Comparison of ENCODE assay signal across 12 cellular contexts in the genomic region with DNA sequence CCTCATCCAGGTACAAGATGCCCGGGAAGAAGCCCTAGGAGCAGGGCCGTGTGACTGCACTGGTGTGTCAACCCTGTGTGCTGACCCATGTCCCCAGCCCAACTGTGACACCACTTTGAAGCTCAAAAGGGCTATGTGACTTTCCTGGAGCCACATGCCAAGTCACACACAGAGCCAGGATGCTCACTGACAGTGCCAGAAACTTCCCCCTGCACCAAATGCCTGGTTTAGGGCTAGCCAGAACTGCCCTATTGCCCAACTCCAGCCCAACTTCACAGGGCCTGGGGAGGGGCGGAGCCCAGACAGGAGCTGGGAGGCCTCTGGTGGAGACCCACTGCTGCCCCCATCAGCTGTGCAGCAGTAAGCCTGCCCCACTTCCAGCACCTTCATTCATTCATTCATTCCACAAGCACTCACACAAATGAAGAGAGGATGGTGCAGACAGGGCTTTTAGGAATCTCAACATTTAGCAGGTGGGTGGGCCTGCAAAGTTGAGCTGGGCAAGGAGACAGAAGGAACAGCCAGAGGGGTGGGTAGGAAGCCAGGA. TPM values are rescaled to one million over a fixed set of nuclear protein-coding genes. Genes with fewer than 3 reads are reported as not detected.
DNase-seq lines count a peak whose midpoint lies in the region; ATAC-seq, FAIRE-seq and TF ChIP-seq lines count a peak whose summit lies in the region.
"Had no signal": no experiment of that assay in that cellular context is flagged by ENCODE, and none has a peak within 500 bp of the region (broad histone marks: within the 10 kb centered on the region; RNA-seq: fewer than 3 reads in every experiment).

No MANE protein-coding gene starts in this region.

- H3K4me3 ChIP-seq in Loucy (ENCODE audit: low read length, poor library complexity, severe bottlenecking) (no peak overlapping the region), body of pancreas (no peak overlapping the region), vagina (no peak overlapping the region)
- H3K4me3 ChIP-seq in naive thymus-derived CD4-positive, alpha-beta T cell (ENCODE audit: low read length), result no peak overlapping the region

- H3K27me3 ChIP-seq in Loucy (ENCODE audit: insufficient read depth, low read length, poor library complexity, severe bottlenecking) (no peaks in the 10 kb centered on the region), body of pancreas (no peaks in the 10 kb centered on the region), vagina (no peaks in the 10 kb centered on the region)
- H3K27me3 ChIP-seq in naive thymus-derived CD4-positive, alpha-beta T cell (ENCODE audit: control insufficient read depth in 2 of 2, insufficient read depth in 2 of 2, low read length in 2 of 2), result no peaks in the 10 kb centered on the region
- H3K27me3 ChIP-seq in CD4-positive, alpha-beta T cell (ENCODE audit: control insufficient read depth, insufficient read depth, low read length), result no peaks in the 10 kb centered on the region

- CTCF ChIA-PET in naive thymus-derived CD4-positive, alpha-beta T cell (lab: Charles Lee), result interaction anchor here (0.6 to 1.6 kb wide), 4 partner anchors 12 to 121 kb away, joined by 3 to 4 read pairs (median 3); no protein-coding TSS in a partner anchor
- CTCF ChIA-PET in CD4-positive, alpha-beta T cell (lab: Charles Lee), result no interaction called here

- H3K27ac ChIP-seq in body of pancreas (peak overlapping the region in 3 of 4 donors; percentile 52 to 77 (median 76)), vagina (no peak overlapping the region)
- H3K27ac ChIP-seq in naive thymus-derived CD4-positive, alpha-beta T cell (ENCODE audit: low read depth, low read length), result peak overlapping the region; percentile 25
- H3K27ac ChIP-seq in CD4-positive, alpha-beta T cell (ENCODE audit: low read depth, low read length), result no peak overlapping the region

- no peak overlapping the region for H3K9ac ChIP-seq in Loucy (ENCODE audit: low read depth, low read length, poor library complexity, severe bottlenecking)

- H3K4me1 ChIP-seq in Loucy (ENCODE audit: insufficient read depth, low read length, poor library complexity, severe bottlenecking) (peaks cover 24% of the 10 kb centered on the region), body of pancreas (peaks cover 37% of the 10 kb centered on the region), vagina (peaks cover 10% of the 10 kb centered on the region)
- H3K4me1 ChIP-seq in naive thymus-derived CD4-positive, alpha-beta T cell (ENCODE audit: control insufficient read depth in 2 of 2, insufficient read depth in 2 of 2, low read length in 2 of 2), result peaks cover 0 to 8% of the 10 kb centered on the region in 2 donors

- no peaks in the 10 kb centered on the region for H3K36me3 Mint-ChIP-seq in naive thymus-derived CD4-positive, alpha-beta T cell
- H3K36me3 Mint-ChIP-seq in CD4-positive, alpha-beta T cell (ENCODE audit: low read depth), result no peaks in the 10 kb centered on the region
- H3K36me3 Mint-ChIP-seq: natural killer cell had no signal

- no peaks in the 10 kb centered on the region for H3K9me3 ChIP-seq in Loucy (ENCODE audit: insufficient read depth, low read depth, low read length)
- no peaks in the 10 kb centered on the region for H3K9me3 ChIP-seq in body of pancreas
- no peaks in the 10 kb centered on the region for H3K9me3 ChIP-seq in naive thymus-derived CD4-positive, alpha-beta T cell (ENCODE audit: control insufficient read depth in 2 of 3, low read length in 3 of 3)
- H3K9me3 ChIP-seq in vagina, result no peaks in the 10 kb centered on the region
- H3K9me3 ChIP-seq in CD4-positive, alpha-beta T cell (ENCODE audit: control insufficient read depth, low read length), result no peaks in the 10 kb centered on the region

- H3K4me2 ChIP-seq in Loucy (ENCODE audit: low read depth, low read length, poor library complexity, severe bottlenecking), result no peak overlapping the region

- 70 to 88% methylated on average over 2 to 3 of the region's 3 CpGs for WGBS in body of pancreas, 2 donors

- TF ChIP-seq POLR2A in body of pancreas (IDR thresholded peaks at IDR 0.05), result no peak
- no peak for TF ChIP-seq POLR2A in vagina (IDR thresholded peaks at IDR 0.05)
- TF ChIP-seq POLR2A in GM12892 (IDR thresholded peaks at IDR 0.05; ENCODE audit: low read depth, low read length), result no peak

- H2AFZ ChIP-seq in Loucy (ENCODE audit: low read length), result no peak overlapping the region

- no peaks in the 10 kb centered on the region for H3K9me2 ChIP-seq in Loucy (replicated peaks; ENCODE audit: low read depth, low read length)

- intact Hi-C loops in body of pancreas (cut with DNase I) (no loop called here), vagina (cut with DNase I) (no loop called here)
- intact Hi-C loops in naive thymus-derived CD4-positive, alpha-beta T cell (cut with micrococcal nuclease), result no loop called here
- intact Hi-C loops in CD4-positive, alpha-beta T cell (cut with DNase I, micrococcal nuclease), result no loop called here

- H3F3A ChIP-seq in Loucy (ENCODE audit: low read depth), result no peaks in the 10 kb centered on the region

- no peaks in the 10 kb centered on the region for H3K79me2 ChIP-seq in Loucy (ENCODE audit: insufficient read depth, low read length)

- peak; percentile 13 for DNase-seq in EH (ENCODE audit: low read depth)
- no peak for DNase-seq in body of pancreas
- DNase-seq in naive thymus-derived CD4-positive, alpha-beta T cell, result no peak
- DNase-seq in vagina (ENCODE audit: extremely low spot score in 2 of 2), result no peak
- DNase-seq in NCI-H2081 (lab: John Stamatoyannopoulos, UW), result no peak
- DNase-seq in GM12892 (ENCODE audit: insufficient read length), result no peak
- DNase-seq in CD4-positive, alpha-beta T cell, result no peak
- DNase-seq: kidney glomerular epithelial cell, natural killer cell, SHP77 treated with DMSO at 0.1 percent for 48 hours had no signal

- peak overlapping the region in 1 of 10 donors; percentile 84 for H3K4me3 Mint-ChIP-seq in naive thymus-derived CD4-positive, alpha-beta T cell
- no peak overlapping the region for H3K4me3 Mint-ChIP-seq in CD4-positive, alpha-beta T cell

- H3K9me3 Mint-ChIP-seq in naive thymus-derived CD4-positive, alpha-beta T cell, result no peaks in the 10 kb centered on the region
- no peaks in the 10 kb centered on the region for H3K9me3 Mint-ChIP-seq in CD4-positive, alpha-beta T cell
- H3K9me3 Mint-ChIP-seq: natural killer cell had no signal

- peaks cover 0 to 8% (median 0%) of the 10 kb centered on the region in 5 donors for H3K27me3 Mint-ChIP-seq in naive thymus-derived CD4-positive, alpha-beta T cell
- no peaks in the 10 kb centered on the region for H3K27me3 Mint-ChIP-seq in CD4-positive, alpha-beta T cell

- no peak for ATAC-seq in body of pancreas
- no peak for ATAC-seq in naive thymus-derived CD4-positive, alpha-beta T cell
- ATAC-seq in CD4-positive, alpha-beta T cell (ENCODE audit: poor library complexity), result no peak
- ATAC-seq: natural killer cell had no signal

- TF ChIP-seq CTCF in Loucy (conservative IDR thresholded peaks at IDR 0.05; ENCODE audit: low read length), result peak; percentile 46
- TF ChIP-seq CTCF in body of pancreas (IDR thresholded peaks at IDR 0.05), result no peak
- TF ChIP-seq CTCF in vagina (IDR thresholded peaks at IDR 0.05), result no peak
- no peak for TF ChIP-seq CTCF in CD4-positive, alpha-beta T cell (IDR thresholded peaks at IDR 0.05)

- no peak for FAIRE-seq in GM12892 (lab: Jason Lieb, UNC)

- peak overlapping the region in 3 of 9 donors; percentile 17 to 80 (median 48) for H3K27ac Mint-ChIP-seq in naive thymus-derived CD4-positive, alpha-beta T cell
- no peak overlapping the region for H3K27ac Mint-ChIP-seq in CD4-positive, alpha-beta T cell

- POLR2A ChIA-PET in naive thymus-derived CD4-positive, alpha-beta T cell (lab: Charles Lee), result no interaction called here
- POLR2A ChIA-PET in CD4-positive, alpha-beta T cell (lab: Charles Lee), result interaction anchor here (1.8 kb wide), 1 partner anchor 129 kb away, joined by 7 read pairs; a partner anchor contains a TSS

- H4K20me1 ChIP-seq in Loucy (ENCODE audit: insufficient read depth, low read length, poor library complexity, severe bottlenecking), result no peaks in the 10 kb centered on the region

- H3K36me3 ChIP-seq in Loucy (ENCODE audit: insufficient read depth, low read length) (no peaks in the 10 kb centered on the region), body of pancreas (replicated peaks in 1 of 2; ENCODE audit: insufficient read depth in 1 of 2, low read depth in 2 of 2) (no peaks in the 10 kb centered on the region), vagina (no peaks in the 10 kb centered on the region)
- no peaks in the 10 kb centered on the region for H3K36me3 ChIP-seq in naive thymus-derived CD4-positive, alpha-beta T cell (ENCODE audit: control insufficient read depth in 2 of 3, insufficient read depth in 3 of 3, low read length in 3 of 3)

- peaks cover 6 to 28% (median 16%) of the 10 kb centered on the region in 7 donors for H3K4me1 Mint-ChIP-seq in naive thymus-derived CD4-positive, alpha-beta T cell
- H3K4me1 Mint-ChIP-seq in CD4-positive, alpha-beta T cell (ENCODE audit: low read depth), result peaks cover 18% of the 10 kb centered on the region

RNA-seq across cellular contexts. Expression of a gene that starts 36.7 kb away (rescaled TPM):
- total RNA-seq in body of pancreas (1 to 10 TPM; 1.8 to 4.0 TPM), vagina (2.0 TPM)
- under 1 TPM; 0.13 to 0.97 (median 0.24) TPM for total RNA-seq in naive thymus-derived CD4-positive, alpha-beta T cell
- polyA plus RNA-seq in naive thymus-derived CD4-positive, alpha-beta T cell, result under 1 TPM in 1 of 2 donors, not detected in 1; 0.10 TPM
- polyA plus RNA-seq in GM12892 (2012; ENCODE audit: missing spikeins), result 0.17 TPM
- total RNA-seq in CD4-positive, alpha-beta T cell, result under 1 TPM; 0.25 to 0.30 TPM
- polyA plus RNA-seq: CD14-positive monocyte had no signal

RNA-seq across cellular contexts. Expression of a gene that starts 41.8 kb away (rescaled TPM):
- total RNA-seq in body of pancreas (100 to 1,000 TPM; 180 to 465 TPM), vagina (16.5 TPM)
- total RNA-seq in naive thymus-derived CD4-positive, alpha-beta T cell, result 10 to 100 TPM; 20.5 to 42.8 (median 21.5) TPM
- polyA plus RNA-seq in naive thymus-derived CD4-positive, alpha-beta T cell, result 10 to 100 TPM; 28.9 to 37.9 TPM
- not detected for polyA plus RNA-seq in GM12892 (2012; ENCODE audit: missing spikeins)
- total RNA-seq in CD4-positive, alpha-beta T cell, result 10 to 100 TPM; 51.6 to 52.0 TPM

Comparison
In these comparisons a context has a peak if more than half of its experiments do, and no peak if none do; other contexts are left out.
1. H3K27ac ChIP-seq: peak in body of pancreas (3 of 4) and naive thymus-derived CD4-positive, alpha-beta T cell (single experiment); none in vagina (single experiment) and CD4-positive, alpha-beta T cell (single experiment).